ENCODE assay signal across 1 cellular context in genomic region chr1:218284377-218284916, GRCh38.
TF ChIP-seq lines count a peak whose summit lies in the region.

No MANE protein-coding gene starts in this region.

TF ChIP-seq in H1, 55 proteins besides CTCF, POLR2A, EP300 and RAD21 (continued from another document):
- TF ChIP-seq HDAC2 (IDR thresholded peaks at IDR 0.05; ENCODE audit: borderline replicate concordance in 1 of 2, low read depth in 2 of 2, low read length in 2 of 2) (no peak), ASH2L (IDR thresholded peaks at IDR 0.05; ENCODE audit: low read length) (no peak), POU5F1 (IDR thresholded peaks at IDR 0.05; ENCODE audit: low read depth, low read length) (no peak), BRCA1 (IDR thresholded peaks at IDR 0.05; ENCODE audit: low read depth, low read length) (no peak)
TF ChIP-seq in H1: peak in this region for 2.
